ENCODE assay signal across 12 cellular contexts in the genomic region with DNA sequence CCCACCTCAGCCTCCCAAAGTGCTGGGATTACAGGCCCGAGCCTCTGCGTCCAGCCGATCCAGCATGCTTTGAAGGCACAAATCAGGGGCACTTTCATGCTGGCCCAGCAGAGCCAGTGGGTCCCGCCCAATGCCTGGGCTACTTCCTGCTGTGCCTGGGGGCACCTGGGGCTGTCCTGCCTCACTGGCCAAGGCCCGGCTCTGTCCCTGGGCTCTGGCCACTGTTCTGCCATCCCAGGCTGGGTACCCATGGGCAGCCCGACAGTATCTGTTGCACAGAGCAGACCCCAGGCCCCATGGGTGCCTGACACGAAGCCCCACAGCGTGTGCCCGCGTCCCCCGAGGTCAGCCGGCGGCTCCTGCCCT.
"Had no signal": no experiment of that assay in that cellular context is flagged by ENCODE, and none has a peak within 500 bp of the region (broad histone marks: within the 10 kb centered on the region; RNA-seq: fewer than 3 reads in every experiment).

No MANE protein-coding gene starts in this region.

- H3K27me3 Mint-ChIP-seq: activated CD4-positive, alpha-beta T cell treated with anti-CD3 and anti-CD28 coated beads, Interleukin-2, amount 10 ng/mL, durations not matched to agents 7 days and 5 days; activated naive CD8-positive, alpha-beta T cell; natural killer cell treated with Interleukin-12 subunit alpha and Interleukin-12 subunit beta and Interleukin-15 and Interleukin-18, amount 100 ng/mL, for 72 hours; stimulated activated naive CD8-positive, alpha-beta T cell treated with anti-CD3 and anti-CD28 coated beads, Interleukin-15, amount 100 ng/mL, for 72 hours had no signal

- H3K27ac Mint-ChIP-seq: activated CD4-positive, alpha-beta T cell treated with anti-CD3 and anti-CD28 coated beads, Interleukin-2, amount 10 ng/mL, durations not matched to agents 7 days and 5 days; activated naive CD8-positive, alpha-beta T cell; activated T-helper 2 cell treated with anti-CD3 and anti-CD28 coated beads, Interferon-gamma antibody, Interleukin-2, Interleukin-4, amounts not matched to agents 10 μg/mL and 5 μg/mL and 100 μg/mL, durations not matched to agents 14 hours and 24 hours and 36 hours; natural killer cell treated with Interleukin-12 subunit alpha and Interleukin-12 subunit beta and Interleukin-15 and Interleukin-18, amount 100 ng/mL, for 72 hours; progenitor cell of endocrine pancreas had no signal

- ATAC-seq: stimulated activated naive CD8-positive, alpha-beta T cell treated with anti-CD3 and anti-CD28 coated beads, Interleukin-15, amount 100 ng/mL, for 72 hours had no signal

- H3K4me3 Mint-ChIP-seq: activated CD4-positive, alpha-beta T cell treated with anti-CD3 and anti-CD28 coated beads, Interleukin-2, amount 10 ng/mL, durations not matched to agents 7 days and 5 days; activated naive CD8-positive, alpha-beta T cell; natural killer cell treated with Interleukin-12 subunit alpha and Interleukin-12 subunit beta and Interleukin-15 and Interleukin-18, amount 100 ng/mL, for 72 hours had no signal

- DNase-seq: activated CD4-positive, alpha-beta T cell treated with anti-CD3 and anti-CD28 coated beads, Interleukin-2, amount 10 ng/mL, durations not matched to agents 7 days and 5 days; activated CD4-positive, CD25-positive, alpha-beta regulatory T cell; amniotic stem cell; caudate nucleus; kidney glomerular epithelial cell; occipital lobe; small intestine; stimulated activated naive CD8-positive, alpha-beta T cell treated with anti-CD3 and anti-CD28 coated beads, Interleukin-15, amount 100 ng/mL, for 72 hours had no signal

- H3K36me3 Mint-ChIP-seq: activated naive CD8-positive, alpha-beta T cell; natural killer cell treated with Interleukin-12 subunit alpha and Interleukin-12 subunit beta and Interleukin-15 and Interleukin-18, amount 100 ng/mL, for 72 hours had no signal

- H3K9me3 Mint-ChIP-seq: activated CD4-positive, alpha-beta T cell treated with anti-CD3 and anti-CD28 coated beads, Interleukin-2, amount 10 ng/mL, durations not matched to agents 7 days and 5 days; activated T-helper 2 cell treated with anti-CD3 and anti-CD28 coated beads, Interferon-gamma antibody, Interleukin-2, Interleukin-4, amounts not matched to agents 10 μg/mL and 5 μg/mL and 100 μg/mL, durations not matched to agents 14 hours and 24 hours and 36 hours; natural killer cell treated with Interleukin-12 subunit alpha and Interleukin-12 subunit beta and Interleukin-15 and Interleukin-18, amount 100 ng/mL, for 72 hours; stimulated activated naive CD8-positive, alpha-beta T cell treated with anti-CD3 and anti-CD28 coated beads, Interleukin-15, amount 100 ng/mL, for 72 hours had no signal
